Comparison of ENCODE assay signal across 19 cellular contexts in the genomic region with DNA sequence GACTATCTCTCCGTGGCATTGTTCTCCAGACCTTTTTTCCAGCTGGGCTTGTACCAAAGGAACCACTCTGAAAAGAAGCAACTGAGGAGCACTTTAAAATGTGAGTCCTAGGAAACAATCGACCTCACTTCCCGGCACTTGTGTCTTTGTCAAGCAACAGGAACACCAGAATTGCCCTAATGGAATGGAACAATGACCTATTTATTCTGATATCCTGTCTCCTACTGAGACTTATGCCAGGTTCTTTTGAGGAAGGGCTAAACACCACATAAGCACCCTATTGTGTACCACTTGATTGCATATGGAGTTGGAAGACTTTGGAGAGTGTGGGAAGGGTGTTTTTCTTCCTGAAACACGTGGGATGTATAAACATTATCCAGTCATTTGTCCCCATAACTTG. TPM values are rescaled to one million over a fixed set of nuclear protein-coding genes. Genes with fewer than 3 reads are reported as not detected.
DNase-seq lines count a peak whose midpoint lies in the region; ATAC-seq, FAIRE-seq and TF ChIP-seq lines count a peak whose summit lies in the region.
"Had no signal": no experiment of that assay in that cellular context is flagged by ENCODE, and none has a peak within 500 bp of the region (broad histone marks: within the 10 kb centered on the region; RNA-seq: fewer than 3 reads in every experiment).

No MANE protein-coding gene starts in this region.

- POLR2A ChIA-PET in HepG2 (lab: Yijun Ruan, JAX), result no interaction called here

- WGBS in HepG2 (ENCODE audit: low lambda C conversion rate), result 78% methylated on average over 4 of the region's 4 CpGs
- 62% methylated on average over 4 of the region's 4 CpGs for WGBS in right lobe of liver (ENCODE audit: insufficient coverage, low coverage, low lambda C conversion rate, missing lambda C conversion rate)
- 21 to 33% methylated on average over 4 of the region's 4 CpGs for WGBS in tibial nerve, 2 donors

- intact Hi-C loops in HepG2 (cut with micrococcal nuclease; ENCODE audit: unreplicated experiment) (no loop called here), right lobe of liver (cut with DNase I) (no loop called here)

- H3K9ac ChIP-seq in HepG2 (ENCODE audit: insufficient read depth, low read depth, low read length), result no peak overlapping the region
- H3K9ac ChIP-seq in iPS-20b (ENCODE audit: low read depth, low read length), result peak overlapping the region; percentile 40; the same call in 1 of the 2 replicates
- H3K9ac ChIP-seq: GM23248 had no signal

- H3K4me1 ChIP-seq in HepG2 (ENCODE audit: insufficient read depth, low read length), result peaks cover 26% of the 10 kb centered on the region
- no peaks in the 10 kb centered on the region for H3K4me1 ChIP-seq in right lobe of liver
- H3K4me1 ChIP-seq in iPS-20b (ENCODE audit: insufficient read depth, low read length), result peaks cover 39% of the 10 kb centered on the region
- H3K4me1 ChIP-seq in tibial nerve, result peaks cover 0 to 23% (median 0%) of the 10 kb centered on the region in 4 donors
- H3K4me1 ChIP-seq: uterus had no signal

- no TSS peak for BruUV-seq in HepG2 (replicated peaks; lab: Mats Ljungman, UMichigan)

- no peak overlapping the region for H3K4me2 ChIP-seq in HepG2 (ENCODE audit: low read depth, low read length)

- H3K27me3 ChIP-seq in HepG2 (ENCODE audit: control insufficient read depth in 1 of 2, insufficient read depth in 2 of 2, low read length in 2 of 2), result no peaks in the 10 kb centered on the region
- H3K27me3 ChIP-seq in right lobe of liver, result no peaks in the 10 kb centered on the region
- H3K27me3 ChIP-seq in iPS-20b (ENCODE audit: insufficient read depth, low read length), result no peaks in the 10 kb centered on the region
- H3K27me3 ChIP-seq in tibial nerve, result no peaks in the 10 kb centered on the region
- H3K27me3 ChIP-seq: uterus had no signal

- TF ChIP-seq EP300 in HepG2 (IDR thresholded peaks at IDR 0.05; ENCODE audit: low read depth in 2 of 2, low read length in 2 of 2) (no peak), HepG2 (CRISPR knock-in tag; IDR thresholded peaks at IDR 0.05; ENCODE audit: borderline replicate concordance) (no peak), tibial nerve (IDR thresholded peaks at IDR 0.05) (peak; percentile 25 to 53)

- H3K36me3 ChIP-seq in HepG2 (replicated peaks in 1 of 2; ENCODE audit: control insufficient read depth in 1 of 2, insufficient read depth in 2 of 2, low read length in 2 of 2) (no peaks in the 10 kb centered on the region), right lobe of liver (no peaks in the 10 kb centered on the region), iPS-20b (ENCODE audit: insufficient read depth, low read depth, low read length) (no peaks in the 10 kb centered on the region), tibial nerve (no peaks in the 10 kb centered on the region)
- H3K36me3 ChIP-seq: uterus had no signal

- H4K20me1 ChIP-seq in HepG2 (ENCODE audit: insufficient read depth, low read length), result no peaks in the 10 kb centered on the region

- H2AFZ ChIP-seq in HepG2 (ENCODE audit: low read length), result peak overlapping the region; percentile 69
- H2AFZ ChIP-seq: GM23248 had no signal

- in situ Hi-C loops in HepG2 (cut with HindIII; ENCODE audit: extremely low pct_ligation_motif_present, low pct_unique_long_range_greater_than_20kb), result no loop called here

- TF ChIP-seq CTCF in HepG2 (CRISPR knock-in tag; IDR thresholded peaks at IDR 0.05) (no peak), right lobe of liver (IDR thresholded peaks at IDR 0.05) (no peak), tibial nerve (IDR thresholded peaks at IDR 0.05) (no peak)

- ATAC-seq in HepG2, result no peak
- no peak for ATAC-seq in right lobe of liver
- no peak for ATAC-seq in GM18861 (IDR thresholded peaks at IDR 0.05; ENCODE audit: unreplicated experiment)
- ATAC-seq: activated CD8-positive, alpha-beta T cell treated with anti-CD3 and anti-CD28 coated beads, Interleukin-2, amount 10 ng/mL, durations not matched to agents 7 days and 5 days; left lobe of liver had no signal

- no peaks in the 10 kb centered on the region for H3K79me2 ChIP-seq in HepG2 (ENCODE audit: insufficient read depth, low read length)

- CTCF ChIA-PET in HepG2 (lab: Yijun Ruan, JAX; ENCODE audit: low intra/inter-chr PET ratio, low total read pairs), result no interaction called here

- TF ChIP-seq RAD21 in HepG2 (CRISPR knock-in tag; IDR thresholded peaks at IDR 0.05), result no peak

- H3K4me3 ChIP-seq in HepG2 (replicated peaks in 1 of 3; ENCODE audit: insufficient read depth in 1 of 3, low read depth in 2 of 3, low read length in 3 of 3) (no peak overlapping the region), right lobe of liver (no peak overlapping the region), iPS-20b (ENCODE audit: low read length) (no peak overlapping the region; the same call in 1 of the 2 replicates), tibial nerve (no peak overlapping the region)
- H3K4me3 ChIP-seq: GM23248, uterus had no signal

- no peak for DNase-seq in HepG2 (ENCODE audit: low spot score)
- no peak for DNase-seq in right lobe of liver
- peak; percentile 23 for DNase-seq in RPMI7951 (ENCODE audit: low read depth)
- no peak for DNase-seq in tibial nerve (ENCODE audit: low spot score in 2 of 2)
- no peak for DNase-seq in NCI-H2171 (lab: John Stamatoyannopoulos, UW)
- DNase-seq in EL, result no peak
- DNase-seq: activated CD8-positive, alpha-beta T cell treated with anti-CD3 and anti-CD28 coated beads, Interleukin-2, amount 10 ng/mL, durations not matched to agents 7 days and 5 days; activated T-cell treated with anti-CD3 and anti-CD28 coated beads, Interleukin-2, amount 50 U/mL, for 48 hours; CD4-positive, alpha-beta T cell; GM23248; NCI-H446; SHP77; stimulated activated CD4-positive, alpha-beta T cell treated with anti-CD3 and anti-CD28 coated beads, Interleukin-2, amount 100 ng/mL, for 24 hours; uterus had no signal

- TF ChIP-seq POLR2A in HepG2 (IDR thresholded peaks at IDR 0.05; ENCODE audit: insufficient read depth in 1 of 2, low read depth in 2 of 2, low read length in 2 of 2) (no peak), right lobe of liver (IDR thresholded peaks at IDR 0.05) (no peak), tibial nerve (IDR thresholded peaks at IDR 0.05) (no peak)

- FAIRE-seq in HepG2 (lab: Jason Lieb, UNC), result no peak
- FAIRE-seq: colon had no signal

- H3K27ac ChIP-seq in HepG2 (ENCODE audit: extremely low read length, insufficient read depth, low read length) (no peak overlapping the region), right lobe of liver (no peak overlapping the region), iPS-20b (ENCODE audit: low read length) (no peak overlapping the region), tibial nerve (peak overlapping the region in 2 of 4 donors; percentile 13 to 63)
- H3K27ac ChIP-seq: GM23248, VCaP had no signal

- H3K9me3 ChIP-seq in HepG2 (ENCODE audit: low read length) (no peaks in the 10 kb centered on the region), right lobe of liver (no peaks in the 10 kb centered on the region), iPS-20b (ENCODE audit: insufficient read depth, low read depth, low read length) (no peaks in the 10 kb centered on the region), tibial nerve (no peaks in the 10 kb centered on the region)
- H3K9me3 ChIP-seq: uterus had no signal

TF ChIP-seq in HepG2, 621 proteins besides CTCF, POLR2A, EP300 and RAD21 (continues in another document):
- TF ChIP-seq ZNF761 (CRISPR knock-in tag; conservative IDR thresholded peaks at IDR 0.05) (no peak), STAG1 (CRISPR knock-in tag; IDR thresholded peaks at IDR 0.05) (no peak)
- TF ChIP-seq, protein P1, sequence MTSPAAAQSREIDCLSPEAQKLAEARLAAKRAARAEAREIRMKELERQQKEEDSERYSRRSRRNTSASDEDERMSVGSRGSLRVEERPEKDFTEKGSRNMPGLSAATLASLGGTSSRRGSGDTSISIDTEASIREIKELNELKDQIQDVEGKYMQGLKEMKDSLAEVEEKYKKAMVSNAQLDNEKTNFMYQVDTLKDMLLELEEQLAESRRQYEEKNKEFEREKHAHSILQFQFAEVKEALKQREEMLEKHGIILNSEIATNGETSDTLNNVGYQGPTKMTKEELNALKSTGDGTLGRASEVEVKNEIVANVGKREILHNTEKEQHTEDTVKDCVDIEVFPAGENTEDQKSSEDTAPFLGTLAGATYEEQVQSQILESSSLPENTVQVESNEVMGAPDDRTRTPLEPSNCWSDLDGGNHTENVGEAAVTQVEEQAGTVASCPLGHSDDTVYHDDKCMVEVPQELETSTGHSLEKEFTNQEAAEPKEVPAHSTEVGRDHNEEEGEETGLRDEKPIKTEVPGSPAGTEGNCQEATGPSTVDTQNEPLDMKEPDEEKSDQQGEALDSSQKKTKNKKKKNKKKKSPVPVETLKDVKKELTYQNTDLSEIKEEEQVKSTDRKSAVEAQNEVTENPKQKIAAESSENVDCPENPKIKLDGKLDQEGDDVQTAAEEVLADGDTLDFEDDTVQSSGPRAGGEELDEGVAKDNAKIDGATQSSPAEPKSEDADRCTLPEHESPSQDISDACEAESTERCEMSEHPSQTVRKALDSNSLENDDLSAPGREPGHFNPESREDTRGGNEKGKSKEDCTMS (CRISPR knock-in tag; conservative IDR thresholded peaks at IDR 0.05), result no peak

RNA-seq across cellular contexts. Expression of gene TGFBR2, which starts 56.8 kb away (rescaled TPM):
- total RNA-seq in HepG2 (2016; rRNA removed; fragmentation: Illumina TruSeq; extraction: Trizol) (68.1 and 82.2 TPM in 2 replicates), right lobe of liver (10 to 100 TPM; 24.9 to 52.6 (median 45.5) TPM), tibial nerve (100 to 1,000 TPM; 338 to 406 (median 350) TPM)
- total RNA-seq in HepG2 (2016; cell fraction: cytosol; rRNA removed; fragmentation: Illumina TruSeq; extraction: Trizol; ENCODE audit: low read depth), result 25.9 and 27.4 TPM in 2 replicates
- total RNA-seq in HepG2 (2016; cell fraction: insoluble cytoplasmic fraction; rRNA removed; fragmentation: Illumina TruSeq; extraction: Trizol), result 66.0 and 82.3 TPM in 2 replicates
- total RNA-seq in HepG2 (2016; cell fraction: membrane; rRNA removed; fragmentation: Illumina TruSeq; extraction: Trizol), result 67.6 and 68.8 TPM in 2 replicates
- 134 and 135 TPM in 2 replicates for total RNA-seq in HepG2 (2016; cell fraction: nucleus; rRNA removed; fragmentation: Illumina TruSeq; extraction: Trizol)
- 187 and 204 TPM in 2 replicates for polyA plus RNA-seq in HepG2 (2011; rRNA removed)
- 141 and 194 TPM in 2 replicates for polyA plus RNA-seq in HepG2 (2011; cell fraction: cytosol; rRNA removed)
- polyA plus RNA-seq in HepG2 (2011; cell fraction: nucleus; rRNA removed), result 105 and 123 TPM in 2 replicates
- polyA plus RNA-seq in HepG2 (2012), result 125 and 162 TPM in 2 replicates
- 8.6 and 9.7 TPM in 2 replicates for polyA plus RNA-seq in HepG2 (2016; cell fraction: cytosol; fragmentation: Illumina TruSeq; extraction: Trizol; ENCODE audit: low read depth)
- 68.0 and 70.0 TPM in 2 replicates for polyA plus RNA-seq in HepG2 (2016; cell fraction: insoluble cytoplasmic fraction; fragmentation: Illumina TruSeq; extraction: Trizol; ENCODE audit: low read depth)
- 38.2 and 38.9 TPM in 2 replicates for polyA plus RNA-seq in HepG2 (2016; cell fraction: membrane; fragmentation: Illumina TruSeq; extraction: Trizol; ENCODE audit: low read depth)
- polyA plus RNA-seq in HepG2 (2016; cell fraction: nucleus; fragmentation: Illumina TruSeq; extraction: Trizol; ENCODE audit: insufficient read depth, low read depth), result 134 and 138 TPM in 2 replicates
- 24.1 and 399 TPM in 2 replicates for polyA minus RNA-seq in HepG2 (2011; rRNA and poly(A)+ RNA removed; ENCODE audit: low replicate concordance)
- 188 and 237 TPM in 2 replicates for polyA minus RNA-seq in HepG2 (2011; cell fraction: cytosol; rRNA and poly(A)+ RNA removed)
- 353 and 432 TPM in 2 replicates for polyA minus RNA-seq in HepG2 (2011; cell fraction: nucleus; rRNA and poly(A)+ RNA removed)
- 121 and 132 TPM in 2 replicates for total RNA-seq in RPMI7951 (2014; rRNA removed; shearing (Covaris generic))
